ENCODE assay signal across 1 cellular context in the genomic region with DNA sequence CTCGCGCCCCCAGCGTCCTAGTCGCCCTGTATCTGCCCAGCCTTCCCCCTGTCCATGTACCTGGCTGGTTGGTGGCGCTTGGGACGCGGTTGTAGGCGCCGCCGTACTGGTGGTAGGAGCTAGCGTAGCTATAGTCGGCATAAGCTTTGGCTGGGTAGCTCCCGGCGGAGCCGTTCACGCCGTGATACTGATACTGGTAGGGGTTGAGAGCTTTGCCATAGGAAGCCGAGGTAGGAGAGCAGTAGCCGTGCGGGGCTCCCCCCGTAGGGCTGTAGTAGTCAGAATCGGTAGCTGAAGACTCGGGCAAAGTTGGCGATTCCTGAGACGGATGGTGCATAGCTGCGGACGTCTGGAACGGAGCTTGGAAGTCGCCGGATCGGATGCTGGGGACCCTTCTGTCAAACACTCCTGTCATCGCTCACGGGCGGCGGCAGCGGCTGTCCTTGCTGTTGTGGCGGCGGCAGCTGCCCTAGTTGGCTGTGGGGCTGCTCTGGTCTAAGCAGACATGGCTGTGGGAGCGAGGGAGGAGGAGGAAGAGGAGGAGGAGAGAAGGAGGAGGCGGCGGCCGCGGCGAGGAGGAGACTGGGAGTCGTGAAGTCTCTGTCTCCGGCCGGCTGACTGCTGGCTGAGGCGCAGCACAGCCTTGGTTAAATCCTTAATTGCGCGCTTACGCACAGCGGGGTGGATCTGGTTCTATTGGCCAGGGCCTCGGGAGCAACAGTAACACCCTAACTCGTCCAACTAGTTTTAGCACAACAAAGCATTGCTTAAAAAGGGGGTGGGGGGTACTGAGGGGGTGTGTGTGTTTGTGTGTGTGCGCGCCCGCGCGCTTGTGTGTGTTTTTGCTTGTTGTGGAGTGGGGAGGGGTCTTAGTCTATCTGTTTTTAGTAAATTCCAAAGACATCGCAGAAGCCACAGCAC.
A peak's percentile ranks its signal among the peaks of the same experiment; 100 is the strongest.
TF ChIP-seq lines count a peak whose summit lies in the region.

A gene (minus strand): TSS at position 623 of the 921 bp plus-strand sequence. CDS start 208 bp downstream, at position 415.

TF ChIP-seq in HEK293, 187 proteins besides CTCF, POLR2A, EP300 and RAD21 (continued from another document):
- TF ChIP-seq SP7 (tag by site-specific recombination; IDR thresholded peaks at IDR 0.05) (0 out of 2 replicates have a peak, but pooled peaks have one; percentile 15), ZBTB17 (tag by site-specific recombination; IDR thresholded peaks at IDR 0.05) (peak; percentile 80), ZNF221 (tag by site-specific recombination; IDR thresholded peaks at IDR 0.05; ENCODE audit: borderline replicate concordance) (no peak), ZNF274 (IDR thresholded peaks at IDR 0.05; ENCODE audit: low read length) (no peak), ZNF274 (tag by site-specific recombination; IDR thresholded peaks at IDR 0.05; ENCODE audit: borderline replicate concordance) (no peak), WT1 (tag by site-specific recombination; IDR thresholded peaks at IDR 0.05) (no peak), SP2 (tag by site-specific recombination; IDR thresholded peaks at IDR 0.05) (peak; percentile 38; the same call in 1 of the 2 replicates), ZNF169 (tag by site-specific recombination; IDR thresholded peaks at IDR 0.05) (no peak)
- TF ChIP-seq, protein P1, sequence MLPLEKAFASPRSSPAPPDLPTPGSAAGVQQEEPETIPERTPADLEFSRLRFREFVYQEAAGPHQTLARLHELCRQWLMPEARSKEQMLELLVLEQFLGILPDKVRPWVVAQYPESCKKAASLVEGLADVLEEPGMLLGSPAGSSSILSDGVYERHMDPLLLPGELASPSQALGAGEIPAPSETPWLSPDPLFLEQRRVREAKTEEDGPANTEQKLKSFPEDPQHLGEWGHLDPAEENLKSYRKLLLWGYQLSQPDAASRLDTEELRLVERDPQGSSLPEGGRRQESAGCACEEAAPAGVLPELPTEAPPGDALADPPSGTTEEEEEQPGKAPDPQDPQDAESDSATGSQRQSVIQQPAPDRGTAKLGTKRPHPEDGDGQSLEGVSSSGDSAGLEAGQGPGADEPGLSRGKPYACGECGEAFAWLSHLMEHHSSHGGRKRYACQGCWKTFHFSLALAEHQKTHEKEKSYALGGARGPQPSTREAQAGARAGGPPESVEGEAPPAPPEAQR (tag by site-specific recombination; IDR thresholded peaks at IDR 0.05), result no peak
